In genomic region chr1:25432364-25432719, GRCh38 we compare ENCODE assay signal across 1 cellular context.
TF ChIP-seq lines count a peak whose summit lies in the region.

No MANE protein-coding gene starts in this region.

TF ChIP-seq in IMR-90, 13 proteins besides CTCF, POLR2A, EP300 and RAD21 (continued from another document):
- TF ChIP-seq NFE2L2 (IDR thresholded peaks at IDR 0.05; ENCODE audit: low read depth, low read length) (no peak), CHD1 (IDR thresholded peaks at IDR 0.05; ENCODE audit: low read depth, low read length) (no peak), CEBPB (IDR thresholded peaks at IDR 0.05; ENCODE audit: low read depth, low read length) (no peak), FOS (IDR thresholded peaks at IDR 0.05; ENCODE audit: low read depth, low read length) (no peak), BHLHE40 (IDR thresholded peaks at IDR 0.05; ENCODE audit: low read depth, low read length) (no peak), ELK1 (IDR thresholded peaks at IDR 0.05; ENCODE audit: borderline replicate concordance, low read depth, low read length) (no peak), RCOR1 (IDR thresholded peaks at IDR 0.05; ENCODE audit: insufficient replicate concordance, low read length) (no peak)
